ENCODE assay signal across 22 cellular contexts in genomic region chr12:12206776-12207388, GRCh38. TPM values are rescaled to one million over a fixed set of nuclear protein-coding genes. Genes with fewer than 3 reads are reported as not detected.
"Had no signal": no experiment of that assay in that cellular context is flagged by ENCODE, and none has a peak within 500 bp of the region (broad histone marks: within the 10 kb centered on the region; RNA-seq: fewer than 3 reads in every experiment).

No MANE protein-coding gene starts in this region.

- H3K36me3 ChIP-seq: SJCRH30 had no signal

- DNase-seq: Kasumi-1, MV-4-11, NCI-H1048, NCI-H1105, NCI-H1417, NCI-H1436 treated with DMSO at 0.1 percent for 48 hours, NCI-H1694, NCI-H187 treated with DMSO at 0.1 percent for 48 hours, NCI-H2029 treated with DMSO at 0.1 percent for 48 hours, NCI-H2107, NCI-H2227 treated with DMSO at 0.1 percent for 48 hours, NCI-H524 treated with DMSO at 0.1 percent for 48 hours, NCI-H69, NCI-H774, SHP77 treated with DMSO at 0.1 percent for 48 hours, SJCRH30 had no signal

- H3K4me2 ChIP-seq: KMS-11 had no signal

- H3K4me1 ChIP-seq: SJCRH30 had no signal

- H3K27ac Mint-ChIP-seq: IgD-negative memory B cell had no signal

- H3K9ac ChIP-seq: KMS-11 had no signal

- H3K9me3 ChIP-seq: SJCRH30 had no signal

- H3K27me3 ChIP-seq: SJCRH30 had no signal

- H3K36me3 Mint-ChIP-seq: IgD-negative memory B cell had no signal

- H3K4me3 ChIP-seq: K562, SJCRH30, SK-N-MC had no signal

- H3K4me1 Mint-ChIP-seq: IgD-negative memory B cell had no signal

- H3K4me3 Mint-ChIP-seq: IgD-negative memory B cell had no signal

- H3K27ac ChIP-seq: KMS-11, RWPE1, SJCRH30, SK-N-MC had no signal

- FAIRE-seq: K562, RCC 7860 had no signal

- ATAC-seq: K562 had no signal

RNA-seq across cellular contexts. Expression of gene LRP6, which starts 60.0 kb away (rescaled TPM):
- polyA plus RNA-seq: IgD-negative memory B cell had no signal
